ENCODE assay signal across 13 cellular contexts in genomic region chr14:93034671-93034994, GRCh38.
DNase-seq lines count a peak whose midpoint lies in the region; ATAC-seq and TF ChIP-seq lines count a peak whose summit lies in the region.
"Had no signal": no experiment of that assay in that cellular context is flagged by ENCODE, and none has a peak within 500 bp of the region (broad histone marks: within the 10 kb centered on the region; RNA-seq: fewer than 3 reads in every experiment).

No MANE protein-coding gene starts in this region.

- H2AK9ac ChIP-seq in IMR-90 (replicated peaks; ENCODE audit: low read depth, low read length, poor library complexity), result peak overlapping the region; percentile 20

- no peak overlapping the region for H4K5ac ChIP-seq in IMR-90 (ENCODE audit: low read depth, low read length)

- no peak overlapping the region for H3K4me2 ChIP-seq in IMR-90 (ENCODE audit: low read depth, low read length)

- WGBS in IMR-90 (ENCODE audit: extremely low coverage in 2 of 2, insufficient read length in 1 of 2), 2 experiments, result 100% methylated on average over 2 of the region's 5 CpGs; no CpG with 5 or more reads in 1 of the 2 experiments

- no peak overlapping the region for H3K18ac ChIP-seq in IMR-90 (ENCODE audit: low read depth, low read length)

- peaks cover 21% of the 10 kb centered on the region; the same call in 1 of the 2 replicates for H3K9me1 ChIP-seq in IMR-90 (ENCODE audit: insufficient read depth, low read length)

- H3K9me3 ChIP-seq in IMR-90 (ENCODE audit: control insufficient read depth, insufficient read depth, low read length), result no peaks in the 10 kb centered on the region
- H3K9me3 ChIP-seq: lower lobe of right lung had no signal

- peaks cover 23% of the 10 kb centered on the region for H3K4me1 Mint-ChIP-seq in activated CD4-positive, alpha-beta T cell treated with anti-CD3 and anti-CD28 coated beads, Interleukin-2, amount 10 ng/mL, durations not matched to agents 24 days and 14 days
- peaks cover 61% of the 10 kb centered on the region for H3K4me1 Mint-ChIP-seq in central memory CD8-positive, alpha-beta T cell
- H3K4me1 Mint-ChIP-seq in stimulated activated effector memory CD8-positive, alpha-beta T cell treated with anti-CD3 and anti-CD28 coated beads, Interleukin-12 subunit alpha, Interleukin-12 subunit beta, amount 100 ng/mL, for 72 hours, result peaks cover 54% of the 10 kb centered on the region

- no peak overlapping the region for H3K4me3 ChIP-seq in IMR-90 (ENCODE audit: insufficient read depth, low read depth, low read length)
- H3K4me3 ChIP-seq: lower lobe of right lung had no signal

- H2BK20ac ChIP-seq in IMR-90 (ENCODE audit: low read depth, low read length), result no peak overlapping the region

- no peak overlapping the region for H3K9ac ChIP-seq in IMR-90 (ENCODE audit: low read depth, low read length)

- BruUV-seq in IMR-90 (replicated peaks; lab: Mats Ljungman, UMichigan), result no TSS peak

- H3K27ac ChIP-seq in IMR-90 (ENCODE audit: insufficient read depth, low read length), result no peak overlapping the region
- H3K27ac ChIP-seq: lower lobe of right lung had no signal

- H3K4ac ChIP-seq in IMR-90 (ENCODE audit: low read depth, low read length), result no peak overlapping the region

- ATAC-seq in IMR-90 (ENCODE audit: low read depth), result no peak
- no peak for ATAC-seq in central memory CD8-positive, alpha-beta T cell (replicated peaks; ENCODE audit: extremely low read depth, poor library complexity, severe bottlenecking)
- ATAC-seq in stimulated activated effector memory CD8-positive, alpha-beta T cell treated with anti-CD3 and anti-CD28 coated beads, Interleukin-12 subunit alpha, Interleukin-12 subunit beta, amount 100 ng/mL, for 72 hours, result peak; percentile 11

- H3K4me1 ChIP-seq in IMR-90 (ENCODE audit: control insufficient read depth, insufficient read depth, low read length), result peaks cover 19% of the 10 kb centered on the region

- TF ChIP-seq CTCF in IMR-90 (conservative IDR thresholded peaks at IDR 0.05; ENCODE audit: low read depth, low read length), result no peak

- CTCF ChIA-PET in IMR-90 (lab: Yijun Ruan, JAX), result no interaction called here

- in situ Hi-C loops in IMR-90 (cut with MboI; ENCODE audit: low sequenced_read_pairs), result no loop called here

- H3K9me3 Mint-ChIP-seq in activated CD4-positive, alpha-beta T cell treated with anti-CD3 and anti-CD28 coated beads, Interleukin-2, amount 10 ng/mL, durations not matched to agents 24 days and 14 days, result no peaks in the 10 kb centered on the region
- H3K9me3 Mint-ChIP-seq in central memory CD8-positive, alpha-beta T cell, result no peaks in the 10 kb centered on the region
- no peaks in the 10 kb centered on the region for H3K9me3 Mint-ChIP-seq in stimulated activated effector memory CD8-positive, alpha-beta T cell treated with anti-CD3 and anti-CD28 coated beads, Interleukin-12 subunit alpha, Interleukin-12 subunit beta, amount 100 ng/mL, for 72 hours
- H3K9me3 Mint-ChIP-seq: activated naive CD4-positive, alpha-beta T cell treated with anti-CD3 and anti-CD28 coated beads for 36 hours had no signal

- DNase-seq in activated CD4-positive, alpha-beta T cell treated with anti-CD3 and anti-CD28 coated beads, Interleukin-2, amount 10 ng/mL, durations not matched to agents 24 days and 14 days, result no peak
- no peak for DNase-seq in activated CD4-positive, alpha-beta T cell treated with anti-CD3 and anti-CD28 coated beads for 48 hours
- DNase-seq in IMR-90 (no peak), KG1 (lab: John Stamatoyannopoulos, UW) (no peak), foreskin melanocyte (no peak)
- DNase-seq in central memory CD8-positive, alpha-beta T cell (ENCODE audit: low spot score in 2 of 2), result no peak
- no peak for DNase-seq in stimulated activated effector memory CD8-positive, alpha-beta T cell treated with anti-CD3 and anti-CD28 coated beads, Interleukin-12 subunit alpha, Interleukin-12 subunit beta, amount 100 ng/mL, for 72 hours (ENCODE audit: low spot score in 2 of 2)
- no peak for DNase-seq in stimulated activated CD4-positive, alpha-beta T cell treated with anti-CD3 and anti-CD28 coated beads, Interleukin-4, amount 100 ng/mL, for 24 hours
- DNase-seq: DMS79 treated with DMSO at 0.1 percent for 48 hours, lower lobe of right lung, NCI-H345 had no signal

- no peaks in the 10 kb centered on the region for H3K79me1 ChIP-seq in IMR-90 (ENCODE audit: low read depth in 1 of 2, low read length in 2 of 2)

- no peak for TF ChIP-seq POLR2A in IMR-90 (IDR thresholded peaks at IDR 0.05; ENCODE audit: low read depth, low read length)

- H3K14ac ChIP-seq in IMR-90 (replicated peaks; ENCODE audit: low read depth, low read length), result no peak overlapping the region

- H2AK5ac ChIP-seq in IMR-90 (ENCODE audit: low read depth, low read length), result no peak overlapping the region

- H2AFZ ChIP-seq in IMR-90 (replicated peaks; ENCODE audit: low read length, poor library complexity), result no peak overlapping the region

- no peaks in the 10 kb centered on the region for H3K36me3 Mint-ChIP-seq in activated CD4-positive, alpha-beta T cell treated with anti-CD3 and anti-CD28 coated beads, Interleukin-2, amount 10 ng/mL, durations not matched to agents 24 days and 14 days (ENCODE audit: low read depth)
- H3K36me3 Mint-ChIP-seq in central memory CD8-positive, alpha-beta T cell (ENCODE audit: insufficient read depth), result peaks cover 1% of the 10 kb centered on the region
- H3K36me3 Mint-ChIP-seq in stimulated activated effector memory CD8-positive, alpha-beta T cell treated with anti-CD3 and anti-CD28 coated beads, Interleukin-12 subunit alpha, Interleukin-12 subunit beta, amount 100 ng/mL, for 72 hours, result peaks cover 7% of the 10 kb centered on the region

- intact Hi-C loops in activated CD4-positive, alpha-beta T cell treated with anti-CD3 and anti-CD28 coated beads, Interleukin-2, amount 10 ng/mL, durations not matched to agents 24 days and 14 days (cut with micrococcal nuclease), result no loop called here
- intact Hi-C loops in IMR-90 (cut with micrococcal nuclease), result loop anchor here (5.0 kb wide), 1 partner anchor 78 kb away; no protein-coding TSS in a partner anchor

- no peaks in the 10 kb centered on the region; the same call in 1 of the 2 replicates for H3K27me3 ChIP-seq in IMR-90 (ENCODE audit: control insufficient read depth, insufficient read depth, low read length)

- no peak overlapping the region for H2BK5ac ChIP-seq in IMR-90 (ENCODE audit: low read depth, low read length, poor library complexity, severe bottlenecking)

- H3K56ac ChIP-seq in IMR-90 (ENCODE audit: extremely low read depth, insufficient read depth, low read length), result no peak overlapping the region

- peaks cover 4% of the 10 kb centered on the region for H4K20me1 ChIP-seq in IMR-90 (ENCODE audit: insufficient read depth, low read length)

- dilution Hi-C loops in IMR-90 (cut with HindIII; ENCODE audit: low sequenced_read_pairs, unreplicated experiment), result no loop called here

- H3K4me3 Mint-ChIP-seq in activated CD4-positive, alpha-beta T cell treated with anti-CD3 and anti-CD28 coated beads, Interleukin-2, amount 10 ng/mL, durations not matched to agents 24 days and 14 days, result peak overlapping the region; percentile 61
- peak overlapping the region; percentile 56 for H3K4me3 Mint-ChIP-seq in central memory CD8-positive, alpha-beta T cell
- peak overlapping the region; percentile 45 for H3K4me3 Mint-ChIP-seq in stimulated activated effector memory CD8-positive, alpha-beta T cell treated with anti-CD3 and anti-CD28 coated beads, Interleukin-12 subunit alpha, Interleukin-12 subunit beta, amount 100 ng/mL, for 72 hours
- H3K4me3 Mint-ChIP-seq: activated naive CD4-positive, alpha-beta T cell treated with anti-CD3 and anti-CD28 coated beads for 36 hours had no signal

- H4K91ac ChIP-seq in IMR-90 (ENCODE audit: insufficient read depth, low read depth, low read length), result no peak overlapping the region

- TF ChIP-seq RAD21 in IMR-90 (IDR thresholded peaks at IDR 0.05; ENCODE audit: low read length), result no peak

- H2BK120ac ChIP-seq in IMR-90 (ENCODE audit: low read depth, low read length), result no peak overlapping the region

- H3K36me3 ChIP-seq in IMR-90 (ENCODE audit: control insufficient read depth, insufficient read depth, low read length), result no peaks in the 10 kb centered on the region
- H3K36me3 ChIP-seq: lower lobe of right lung had no signal

- H3K23ac ChIP-seq in IMR-90 (ENCODE audit: low read depth, low read length), result no peak overlapping the region

- H3K27me3 Mint-ChIP-seq in activated CD4-positive, alpha-beta T cell treated with anti-CD3 and anti-CD28 coated beads, Interleukin-2, amount 10 ng/mL, durations not matched to agents 24 days and 14 days, result no peaks in the 10 kb centered on the region
- H3K27me3 Mint-ChIP-seq in central memory CD8-positive, alpha-beta T cell, result no peaks in the 10 kb centered on the region
- H3K27me3 Mint-ChIP-seq: progenitor cell of endocrine pancreas had no signal

- H4K8ac ChIP-seq in IMR-90 (ENCODE audit: low read depth in 2 of 2, low read length in 2 of 2), result no peak overlapping the region

- H3K27ac Mint-ChIP-seq in activated CD4-positive, alpha-beta T cell treated with anti-CD3 and anti-CD28 coated beads, Interleukin-2, amount 10 ng/mL, durations not matched to agents 24 days and 14 days, result peak overlapping the region; percentile 60
- H3K27ac Mint-ChIP-seq in central memory CD8-positive, alpha-beta T cell (ENCODE audit: low read depth), result peak overlapping the region; percentile 94
- H3K27ac Mint-ChIP-seq in stimulated activated effector memory CD8-positive, alpha-beta T cell treated with anti-CD3 and anti-CD28 coated beads, Interleukin-12 subunit alpha, Interleukin-12 subunit beta, amount 100 ng/mL, for 72 hours, result peak overlapping the region; percentile 95
- H3K27ac Mint-ChIP-seq: activated naive CD4-positive, alpha-beta T cell treated with anti-CD3 and anti-CD28 coated beads for 36 hours; progenitor cell of endocrine pancreas had no signal

- H2BK15ac ChIP-seq in IMR-90 (ENCODE audit: low read depth, low read length), result no peak overlapping the region

- POLR2A ChIA-PET in IMR-90 (lab: Charles Lee; ENCODE audit: unreplicated experiment), result no interaction called here

TF ChIP-seq in IMR-90, 13 proteins besides CTCF, POLR2A, EP300 and RAD21 (continues in another document):
- TF ChIP-seq MAFK (IDR thresholded peaks at IDR 0.05; ENCODE audit: low read depth, low read length) (no peak), CEBPB (IDR thresholded peaks at IDR 0.05; ENCODE audit: low read depth, low read length) (no peak), USF2 (IDR thresholded peaks at IDR 0.05; ENCODE audit: low read depth, low read length) (no peak), RCOR1 (IDR thresholded peaks at IDR 0.05; ENCODE audit: insufficient replicate concordance, low read length) (no peak), BHLHE40 (IDR thresholded peaks at IDR 0.05; ENCODE audit: low read depth, low read length) (no peak), RFX5 (IDR thresholded peaks at IDR 0.05; ENCODE audit: low read depth, low read length) (no peak)
